12 cellular contexts compared by ENCODE assay signal in genomic region chr9:72807765-72808445, GRCh38.
A peak's percentile ranks its signal among the peaks of the same experiment; 100 is the strongest.
DNase-seq lines count a peak whose midpoint lies in the region; ATAC-seq and TF ChIP-seq lines count a peak whose summit lies in the region.
"Had no signal": no experiment of that assay in that cellular context is flagged by ENCODE, and none has a peak within 500 bp of the region (broad histone marks: within the 10 kb centered on the region; RNA-seq: fewer than 3 reads in every experiment).

No MANE protein-coding gene starts in this region.

- BruUV-seq in PC-3 (replicated peaks; lab: Mats Ljungman, UMichigan) = no TSS peak

- TF ChIP-seq CTCF in AG10803 (conservative IDR thresholded peaks at IDR 0.05; ENCODE audit: low read length) = peak; percentile 21
- peak; percentile 60 to 62 for TF ChIP-seq CTCF in GM23338 (conservative IDR thresholded peaks at IDR 0.05; ENCODE audit: low read depth in 2 of 2)
- TF ChIP-seq CTCF in PC-3 (conservative IDR thresholded peaks at IDR 0.05; ENCODE audit: low read depth, low read length) = peak; percentile 52
- TF ChIP-seq CTCF in fibroblast of mammary gland (conservative IDR thresholded peaks at IDR 0.05; ENCODE audit: control insufficient read depth, insufficient read depth, low read depth, low read length) = peak; percentile 30

- H3K36me3 Mint-ChIP-seq in GM23338 (ENCODE audit: low read depth) = peaks cover 14% of the 10 kb centered on the region; the same call in 2 of the 3 replicates
- no peaks in the 10 kb centered on the region for H3K36me3 Mint-ChIP-seq in activated naive CD4-positive, alpha-beta T cell treated with anti-CD3 and anti-CD28 coated beads for 36 hours (ENCODE audit: low read depth)
- H3K36me3 Mint-ChIP-seq: CD8-positive, alpha-beta memory T cell had no signal

- H3K27me3 Mint-ChIP-seq in GM23338 (ENCODE audit: insufficient read depth, low read depth, poor library complexity) = no peaks in the 10 kb centered on the region
- H3K27me3 Mint-ChIP-seq in activated naive CD4-positive, alpha-beta T cell treated with anti-CD3 and anti-CD28 coated beads for 36 hours (ENCODE audit: low read depth) = no peaks in the 10 kb centered on the region

- H3F3A ChIP-seq in GM23338 (replicated peaks; ENCODE audit: low read depth) (no peaks in the 10 kb centered on the region), PC-3 (ENCODE audit: low read length, unreplicated experiment) (no peaks in the 10 kb centered on the region)

- no peak overlapping the region for H3K4me2 ChIP-seq in GM23338
- no peak overlapping the region for H3K4me2 ChIP-seq in PC-3 (ENCODE audit: low read length)

- H3K9me3 ChIP-seq in PC-3 (ENCODE audit: low read length) = no peaks in the 10 kb centered on the region

- H3K9me2 ChIP-seq in GM23338 (ENCODE audit: insufficient read depth) (peaks cover 2% of the 10 kb centered on the region; the same call in 1 of the 2 replicates), PC-3 (replicated peaks; ENCODE audit: low read length) (no peaks in the 10 kb centered on the region)

- no peak overlapping the region for H3K27ac Mint-ChIP-seq in GM23338
- no peak overlapping the region for H3K27ac Mint-ChIP-seq in activated naive CD4-positive, alpha-beta T cell treated with anti-CD3 and anti-CD28 coated beads for 36 hours
- H3K27ac Mint-ChIP-seq: activated CD4-positive, alpha-beta memory T cell treated with anti-CD3 and anti-CD28 coated beads, Interleukin-2, amount 10 ng/mL, durations not matched to agents 7 days and 5 days; CD8-positive, alpha-beta memory T cell had no signal

- no peak for DNase-seq in AG10803 (ENCODE audit: low read depth)
- DNase-seq in GM23338 (ENCODE audit: low spot score) = peak; percentile 47
- DNase-seq in PC-3 = peak; percentile 29
- no peak for DNase-seq in fibroblast of mammary gland (ENCODE audit: low read depth)
- DNase-seq in NCI-H510A (lab: John Stamatoyannopoulos, UW) = no peak
- DNase-seq in SW 1271 (lab: John Stamatoyannopoulos, UW) = no peak
- no peak for DNase-seq in activated naive CD4-positive, alpha-beta T cell treated with anti-CD3 and anti-CD28 coated beads for 36 hours
- DNase-seq: activated CD4-positive, alpha-beta memory T cell treated with anti-CD3 and anti-CD28 coated beads, Interleukin-2, amount 10 ng/mL, durations not matched to agents 7 days and 5 days; anterior cingulate cortex; CD8-positive, alpha-beta memory T cell; MV-4-11 had no signal

- POLR2A ChIA-PET in PC-3 (lab: Charles Lee; ENCODE audit: unreplicated experiment) = no interaction called here

- H3K4me3 ChIP-seq in AG10803 (ENCODE audit: low read length) (no peak overlapping the region), GM23338 (no peak overlapping the region), PC-3 (ENCODE audit: low read length) (no peak overlapping the region), fibroblast of mammary gland (ENCODE audit: control insufficient read depth, low read depth, low read length) (no peak overlapping the region)

- H4K20me1 ChIP-seq in GM23338 (replicated peaks; ENCODE audit: insufficient read depth) (no peaks in the 10 kb centered on the region), PC-3 (ENCODE audit: low read length) (no peaks in the 10 kb centered on the region)

- H3K79me2 ChIP-seq in GM23338 (replicated peaks; ENCODE audit: insufficient read depth) (no peaks in the 10 kb centered on the region), PC-3 (ENCODE audit: low read length) (no peaks in the 10 kb centered on the region)

- H3K4me3 Mint-ChIP-seq in GM23338 = no peak overlapping the region
- no peak overlapping the region for H3K4me3 Mint-ChIP-seq in activated naive CD4-positive, alpha-beta T cell treated with anti-CD3 and anti-CD28 coated beads for 36 hours
- H3K4me3 Mint-ChIP-seq: activated CD4-positive, alpha-beta memory T cell treated with anti-CD3 and anti-CD28 coated beads, Interleukin-2, amount 10 ng/mL, durations not matched to agents 7 days and 5 days; CD8-positive, alpha-beta memory T cell had no signal

- H3K36me3 ChIP-seq in GM23338 (ENCODE audit: insufficient read depth) (no peaks in the 10 kb centered on the region), PC-3 (ENCODE audit: low read depth, low read length) (no peaks in the 10 kb centered on the region)

- no peak overlapping the region for H2AFZ ChIP-seq in GM23338
- no peak overlapping the region for H2AFZ ChIP-seq in PC-3 (ENCODE audit: low read length)

- CTCF ChIA-PET in PC-3 (lab: Charles Lee) = no interaction called here
- CTCF ChIA-PET in activated naive CD4-positive, alpha-beta T cell treated with anti-CD3 and anti-CD28 coated beads for 36 hours (lab: Charles Lee) = interaction anchor here (0.6 to 1.0 kb wide), 3 partner anchors 9 to 569 kb away, joined by 3 read pairs; no protein-coding TSS in a partner anchor

- no peaks in the 10 kb centered on the region for H3K27me3 ChIP-seq in GM23338 (ENCODE audit: insufficient read depth)
- H3K27me3 ChIP-seq in PC-3 (ENCODE audit: low read length) = peaks cover 12% of the 10 kb centered on the region; the same call in 1 of the 2 replicates

- H3K4me1 ChIP-seq in GM23338 (ENCODE audit: insufficient read depth) (no peaks in the 10 kb centered on the region), PC-3 (ENCODE audit: insufficient read depth, low read length) (no peaks in the 10 kb centered on the region)

- peaks cover 21% of the 10 kb centered on the region; the same call in 2 of the 3 replicates for H3K9me3 Mint-ChIP-seq in GM23338
- H3K9me3 Mint-ChIP-seq in activated naive CD4-positive, alpha-beta T cell treated with anti-CD3 and anti-CD28 coated beads for 36 hours = peaks cover 2% of the 10 kb centered on the region
- H3K9me3 Mint-ChIP-seq: activated CD4-positive, alpha-beta memory T cell treated with anti-CD3 and anti-CD28 coated beads, Interleukin-2, amount 10 ng/mL, durations not matched to agents 7 days and 5 days had no signal

- ATAC-seq in GM23338 (no peak), PC-3 (no peak), HG03039 (IDR thresholded peaks at IDR 0.05; ENCODE audit: unreplicated experiment) (no peak)

- H3K4me1 Mint-ChIP-seq in GM23338 = no peaks in the 10 kb centered on the region
- H3K4me1 Mint-ChIP-seq in activated naive CD4-positive, alpha-beta T cell treated with anti-CD3 and anti-CD28 coated beads for 36 hours (ENCODE audit: low read depth) = no peaks in the 10 kb centered on the region
- H3K4me1 Mint-ChIP-seq: activated CD4-positive, alpha-beta memory T cell treated with anti-CD3 and anti-CD28 coated beads, Interleukin-2, amount 10 ng/mL, durations not matched to agents 7 days and 5 days; CD8-positive, alpha-beta memory T cell had no signal

- H3K9ac ChIP-seq in PC-3 (ENCODE audit: low read length) = no peak overlapping the region

- H3K27ac ChIP-seq in GM23338 (ENCODE audit: low read depth) (no peak overlapping the region), PC-3 (ENCODE audit: low read length) (no peak overlapping the region)

- intact Hi-C loops in PC-3 (cut with micrococcal nuclease) = no loop called here
- intact Hi-C loops in activated naive CD4-positive, alpha-beta T cell treated with anti-CD3 and anti-CD28 coated beads for 36 hours (cut with micrococcal nuclease) = no loop called here

TF ChIP-seq in GM23338, 12 proteins besides CTCF, POLR2A, EP300 and RAD21 (continues in another document):
- TF ChIP-seq EZH2phosphoT487 (IDR thresholded peaks at IDR 0.05; ENCODE audit: unreplicated experiment) = no peak
- TF ChIP-seq ZNF114 (CRISPR knock-in tag; IDR thresholded peaks at IDR 0.05) = no peak
- TF ChIP-seq POLR2AphosphoS5 (IDR thresholded peaks at IDR 0.05; ENCODE audit: low read depth) = no peak
- no peak for TF ChIP-seq EZH2 (IDR thresholded peaks at IDR 0.05; ENCODE audit: low read depth, unreplicated experiment)
- no peak for TF ChIP-seq REST (IDR thresholded peaks at IDR 0.05; ENCODE audit: unreplicated experiment)
- TF ChIP-seq ETS1 (IDR thresholded peaks at IDR 0.05) = no peak
- TF ChIP-seq STAT1 (IDR thresholded peaks at IDR 0.05; ENCODE audit: unreplicated experiment) = no peak
- TF ChIP-seq JUNB (IDR thresholded peaks at IDR 0.05; ENCODE audit: unreplicated experiment) = no peak
- no peak for TF ChIP-seq ZNF331 (CRISPR knock-in tag; IDR thresholded peaks at IDR 0.05; ENCODE audit: low read depth)
- no peak for TF ChIP-seq CREB1 (CRISPR knock-in tag; IDR thresholded peaks at IDR 0.05; ENCODE audit: low read depth)

Comparison
In these comparisons a context has a peak if more than half of its experiments do, and no peak if none do; other contexts are left out.
1. DNase-seq: peak in GM23338 (single experiment) and PC-3 (single experiment); none in AG10803 (single experiment), fibroblast of mammary gland (single experiment), NCI-H510A (single experiment), SW 1271 (0 of 2) and activated naive CD4-positive, alpha-beta T cell treated with anti-CD3 and anti-CD28 coated beads for 36 hours (single experiment).
2. Peak in every context shown above with its lines, with median percentiles within 50 percentile points of each other: CTCF ChIP-seq.